In genomic region chr3:102979202-102979601, GRCh38 we compare ENCODE assay signal across 22 cellular contexts.
"Had no signal": no experiment of that assay in that cellular context is flagged by ENCODE, and none has a peak within 500 bp of the region (broad histone marks: within the 10 kb centered on the region; RNA-seq: fewer than 3 reads in every experiment).

No MANE protein-coding gene starts in this region.

- H3K4me1 ChIP-seq: foreskin keratinocyte, prostate gland, spleen had no signal

- H3K9me3 ChIP-seq: ovary, prostate gland, tibial nerve had no signal

- FAIRE-seq: endothelial cell of umbilical vein had no signal

- ATAC-seq: activated CD8-positive, alpha-beta memory T cell treated with anti-CD3 and anti-CD28 coated beads, Interleukin-2, amount 10 ng/mL, durations not matched to agents 7 days and 5 days; activated CD8-positive, alpha-beta T cell treated with anti-CD3 and anti-CD28 coated beads for 36 hours; activated naive CD4-positive, alpha-beta T cell treated with anti-CD3 and anti-CD28 coated beads, Interleukin-2, amount 50 U/mL, for 72 hours; T-cell; WTC11 had no signal

- H3K27ac ChIP-seq: brain microvascular endothelial cell, foreskin keratinocyte, ovary, prostate gland, spleen, tibial nerve had no signal

- H3K36me3 ChIP-seq: brain microvascular endothelial cell, left ventricle myocardium inferior, ovary, prostate gland, spleen, tibial nerve had no signal

- DNase-seq: activated CD4-positive, alpha-beta T cell treated with anti-CD3 and anti-CD28 coated beads for 1 hour; activated CD4-positive, alpha-beta T cell treated with anti-CD3 and anti-CD28 coated beads, Interleukin-2, amount 10 ng/mL, durations not matched to agents 7 days and 5 days; activated CD8-positive, alpha-beta memory T cell treated with anti-CD3 and anti-CD28 coated beads, Interleukin-2, amount 10 ng/mL, durations not matched to agents 7 days and 5 days; activated CD8-positive, alpha-beta T cell treated with anti-CD3 and anti-CD28 coated beads for 36 hours; activated naive CD4-positive, alpha-beta T cell; activated T-cell treated with anti-CD3 and anti-CD28 coated beads, Interleukin-2, amount 50 U/mL, for 48 hours; brain microvascular endothelial cell; islet precursor cell; left ventricle myocardium inferior; naive B cell; retina; spleen; stimulated activated naive CD4-positive, alpha-beta T cell; T-cell had no signal

- H3K4me3 ChIP-seq: left ventricle myocardium inferior, lung, ovary, prostate gland, spleen, tibial nerve had no signal

- H3K27me3 ChIP-seq: brain microvascular endothelial cell, foreskin keratinocyte, ovary, spleen, tibial nerve had no signal
